In genomic region chr22:30128511-30128910, GRCh38 we compare ENCODE assay signal across 18 cellular contexts. TPM values are rescaled to one million over a fixed set of nuclear protein-coding genes. Genes with fewer than 3 reads are reported as not detected.
"Had no signal": no experiment of that assay in that cellular context is flagged by ENCODE, and none has a peak within 500 bp of the region (broad histone marks: within the 10 kb centered on the region; RNA-seq: fewer than 3 reads in every experiment).

No MANE protein-coding gene starts in this region.

- DNase-seq: hippocampal formation; left cardiac atrium; left ventricle myocardium superior; mesenchymal stem cell; naive thymus-derived CD8-positive, alpha-beta T cell; retina; right cardiac atrium; stimulated activated CD4-positive, alpha-beta T cell treated with anti-CD3 and anti-CD28 coated beads, Interleukin-12 subunit alpha, Interleukin-12 subunit beta, amount 100 ng/mL, for 4 hours; stimulated activated CD4-positive, alpha-beta T cell treated with anti-CD3 and anti-CD28 coated beads, Interleukin-15, amount 100 ng/mL, for 24 hours; stimulated activated CD4-positive, alpha-beta T cell treated with anti-CD3 and anti-CD28 coated beads, Interleukin-2, amount 100 ng/mL, for 24 hours; stimulated activated CD4-positive, alpha-beta T cell treated with anti-CD3 and anti-CD28 coated beads, Interleukin-4, amount 100 ng/mL, for 1 hour; stimulated activated naive B cell treated with anti-CD40 and anti-IgM and Interleukin-4, amounts not matched to agents 10 μg/mL and 1 μg/mL and 100 μg/mL, for 72 hours; stimulated activated naive CD8-positive, alpha-beta T cell treated with anti-CD3 and anti-CD28 coated beads, Interleukin-15, Interleukin-2, amounts not matched to agents 100 U/mL and 50 U/mL, for 24 hours; stomach; testis; thyroid gland; transverse colon had no signal

- FAIRE-seq: keratinocyte had no signal

RNA-seq across cellular contexts. Expression of gene HORMAD2, which starts 48.2 kb away (rescaled TPM):
- polyA plus RNA-seq: keratinocyte; naive thymus-derived CD8-positive, alpha-beta T cell; right cardiac atrium; stomach had no signal
